ENCODE assay signal across 27 cellular contexts in genomic region chr2:214710729-214711128, GRCh38.
"Had no signal": no experiment of that assay in that cellular context is flagged by ENCODE, and none has a peak within 500 bp of the region (broad histone marks: within the 10 kb centered on the region; RNA-seq: fewer than 3 reads in every experiment).

No MANE protein-coding gene starts in this region.

- H3K4me1 ChIP-seq: suprapubic skin, testis, tibial nerve, transverse colon, upper lobe of left lung, upper lobe of right lung, uterus, vagina had no signal

- H3K9me3 ChIP-seq: stomach, suprapubic skin, testis, thoracic aorta, thyroid gland, tibial artery, tibial nerve, transverse colon, upper lobe of left lung, upper lobe of right lung, uterus, vagina had no signal

- FAIRE-seq: urothelium cell line had no signal

- H3K27me3 ChIP-seq: stomach, suprapubic skin, testis, thyroid gland, tibial artery, tibial nerve, transverse colon, upper lobe of left lung, upper lobe of right lung, uterus, vagina had no signal

- DNase-seq: stimulated activated CD4-positive, alpha-beta T cell treated with anti-CD3 and anti-CD28 coated beads, Interleukin-2, amount 100 ng/mL, for 48 hours; stimulated activated CD4-positive, alpha-beta T cell treated with anti-CD3 and anti-CD28 coated beads, Interleukin-4, amount 100 ng/mL, for 1 hour; stimulated activated CD4-positive, alpha-beta T cell treated with anti-CD3 and anti-CD28 coated beads, Interleukin-4, amount 100 ng/mL, for 24 hours; stimulated activated CD4-positive, alpha-beta T cell treated with anti-CD3 and anti-CD28 coated beads, Interleukin-4, amount 100 ng/mL, for 4 hours; stimulated activated CD8-positive, alpha-beta memory T cell treated with anti-CD3 and anti-CD28 coated beads, Interleukin-4, amount 100 ng/mL, for 48 hours; stimulated activated naive B cell treated with anti-CD40 and anti-IgM and Interleukin-4, amounts not matched to agents 10 μg/mL and 1 μg/mL and 100 μg/mL, for 72 hours; stimulated activated naive CD4-positive, alpha-beta T cell; stimulated activated naive CD4-positive, alpha-beta T cell treated with Interleukin-2 at 50 U/mL for 16 hours; stimulated activated naive CD8-positive, alpha-beta T cell treated with anti-CD3 and anti-CD28 coated beads, Interleukin-15, amount 100 ng/mL, for 72 hours; stimulated activated naive CD8-positive, alpha-beta T cell treated with anti-CD3 and anti-CD28 coated beads, Interleukin-15, Interleukin-2, amounts not matched to agents 100 U/mL and 50 U/mL, for 24 hours; stomach; substantia nigra; testis; thyroid gland; tibial artery; transverse colon; trophoblast cell; upper lobe of left lung; upper lobe of right lung; uterus had no signal

- H3K27ac ChIP-seq: stomach, suprapubic skin, testis, thoracic aorta, thyroid gland, tibial artery, tibial nerve, transverse colon, upper lobe of left lung, upper lobe of right lung, uterus, vagina had no signal

- H3K36me3 ChIP-seq: stomach, suprapubic skin, thoracic aorta, thyroid gland, tibial artery, tibial nerve, transverse colon, upper lobe of left lung, upper lobe of right lung, uterus, vagina had no signal

- H3K4me3 ChIP-seq: stomach, suprapubic skin, testis, thoracic aorta, thyroid gland, tibial artery, tibial nerve, transverse colon, upper lobe of left lung, upper lobe of right lung, uterus, vagina had no signal

- ATAC-seq: stimulated activated effector memory CD8-positive, alpha-beta T cell treated with anti-CD3 and anti-CD28 coated beads, Interleukin-12 subunit alpha, Interleukin-12 subunit beta, amount 100 ng/mL, for 72 hours; stimulated activated memory B cell treated with anti-CD40 and anti-IgM and Interleukin-4, amounts not matched to agents 10 μg/mL and 1 μg/mL and 100 μg/mL, for 72 hours; stimulated activated naive B cell treated with anti-CD40 and anti-IgM and Interleukin-4, amounts not matched to agents 10 μg/mL and 1 μg/mL and 100 μg/mL, for 72 hours; stimulated activated naive CD8-positive, alpha-beta T cell treated with anti-CD3 and anti-CD28 coated beads, Interleukin-15, amount 100 ng/mL, for 72 hours; stimulated activated naive CD8-positive, alpha-beta T cell treated with anti-CD3 and anti-CD28 coated beads, Interleukin-15, Interleukin-2, amounts not matched to agents 100 U/mL and 50 U/mL, for 24 hours; upper lobe of right lung had no signal
